Comparison of ENCODE assay signal across 30 cellular contexts in the genomic region with DNA sequence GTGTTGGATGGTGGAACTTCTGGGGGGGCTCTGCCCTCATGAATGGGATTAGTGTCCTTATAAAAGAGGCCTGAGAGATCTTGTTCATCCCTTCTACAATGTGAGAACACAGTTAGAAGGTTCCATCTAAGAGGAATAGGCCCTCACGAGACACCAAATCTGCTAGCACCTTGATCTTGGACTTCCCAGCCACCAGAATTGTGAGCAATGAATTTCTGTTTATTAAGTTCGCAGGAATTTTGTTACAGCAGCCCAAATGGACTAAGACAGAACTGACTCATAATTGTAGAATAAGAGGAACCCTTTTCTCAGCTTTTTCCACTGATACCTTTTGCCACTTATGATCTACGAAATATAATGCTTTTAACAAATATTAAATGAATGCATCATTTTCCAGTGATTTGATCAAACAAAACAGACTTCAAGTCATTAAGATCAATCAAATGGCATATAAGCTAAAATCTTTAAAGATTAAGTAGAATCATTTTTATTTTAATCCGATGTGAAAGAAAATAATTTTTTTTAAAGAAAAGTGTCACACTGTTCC.
"Had no signal": no experiment of that assay in that cellular context is flagged by ENCODE, and none has a peak within 500 bp of the region (broad histone marks: within the 10 kb centered on the region; RNA-seq: fewer than 3 reads in every experiment).

No MANE protein-coding gene starts in this region.

- H3K9ac ChIP-seq: neural progenitor cell, parathyroid adenoma had no signal

- H3K9me3 Mint-ChIP-seq: natural killer cell; nephron; neural progenitor cell; stimulated activated memory B cell treated with anti-CD40 and anti-IgM and Interleukin-4, amounts not matched to agents 10 μg/mL and 1 μg/mL and 100 μg/mL, for 72 hours; stimulated activated naive CD8-positive, alpha-beta T cell treated with anti-CD3 and anti-CD28 coated beads, Interleukin-15, Interleukin-2, amounts not matched to agents 100 ng/mL and 50 ng/mL, for 24 hours had no signal

- H3K27me3 ChIP-seq: neural progenitor cell, ovary, spleen, stomach, thyroid gland, tibial nerve, upper lobe of left lung, vagina had no signal

- DNase-seq: natural killer cell; occipital lobe; ovary; posterior cingulate gyrus; psoas muscle; right cardiac atrium; spleen; stimulated activated CD4-positive, alpha-beta T cell treated with anti-CD3 and anti-CD28 coated beads, Interleukin-12 subunit alpha, Interleukin-12 subunit beta, amount 100 ng/mL, for 4 hours; stimulated activated CD4-positive, alpha-beta T cell treated with anti-CD3 and anti-CD28 coated beads, Interleukin-1b, Interleukin-23, amount 100 ng/mL, for 48 hours; stimulated activated CD4-positive, alpha-beta T cell treated with anti-CD3 and anti-CD28 coated beads, Interleukin-4, amount 100 ng/mL, for 1 hour; stimulated activated CD4-positive, alpha-beta T cell treated with anti-CD3 and anti-CD28 coated beads, Interleukin-4, amount 100 ng/mL, for 4 hours; stimulated activated CD8-positive, alpha-beta memory T cell treated with anti-CD3 and anti-CD28 coated beads, Interleukin-4, amount 100 ng/mL, for 48 hours; stimulated activated naive CD4-positive, alpha-beta T cell treated with Interleukin-2 at 50 U/mL for 16 hours; stomach; thyroid gland; trophoblast cell; upper lobe of left lung had no signal

- ATAC-seq: natural killer cell; psoas muscle; right cardiac atrium; sciatic nerve; stimulated activated memory B cell treated with anti-CD40 and anti-IgM and Interleukin-4, amounts not matched to agents 10 μg/mL and 1 μg/mL and 100 μg/mL, for 72 hours had no signal

- H3K27me3 Mint-ChIP-seq: progenitor cell of endocrine pancreas; stimulated activated memory B cell treated with anti-CD40 and anti-IgM and Interleukin-4, amounts not matched to agents 10 μg/mL and 1 μg/mL and 100 μg/mL, for 72 hours; stimulated activated naive CD8-positive, alpha-beta T cell treated with anti-CD3 and anti-CD28 coated beads, Interleukin-15, Interleukin-2, amounts not matched to agents 100 ng/mL and 50 ng/mL, for 24 hours had no signal

- FAIRE-seq: urothelium cell line had no signal

- H3K36me3 ChIP-seq: ovary had no signal

- H3K4me2 ChIP-seq: neural progenitor cell, smooth muscle cell had no signal

- H3K4me1 Mint-ChIP-seq: natural killer cell; nephron; neural progenitor cell; stimulated activated memory B cell treated with anti-CD40 and anti-IgM and Interleukin-4, amounts not matched to agents 10 μg/mL and 1 μg/mL and 100 μg/mL, for 72 hours had no signal

- H3K4me3 Mint-ChIP-seq: natural killer cell; nephron; neural progenitor cell; stimulated activated memory B cell treated with anti-CD40 and anti-IgM and Interleukin-4, amounts not matched to agents 10 μg/mL and 1 μg/mL and 100 μg/mL, for 72 hours; stimulated activated naive CD8-positive, alpha-beta T cell treated with anti-CD3 and anti-CD28 coated beads, Interleukin-15, Interleukin-2, amounts not matched to agents 100 ng/mL and 50 ng/mL, for 24 hours had no signal

- H3K4me3 ChIP-seq: neural progenitor cell, ovary, psoas muscle, skin epidermis, smooth muscle cell, spleen, stomach, thoracic aorta, thyroid gland, tibial nerve, upper lobe of left lung, vagina had no signal

- H3K27ac ChIP-seq: neural progenitor cell, ovary, parathyroid adenoma, psoas muscle, skin epidermis, spleen, stomach, thoracic aorta, tibial nerve, upper lobe of left lung, vagina had no signal

- H3K27ac Mint-ChIP-seq: nephron; neural progenitor cell; progenitor cell of endocrine pancreas; stimulated activated memory B cell treated with anti-CD40 and anti-IgM and Interleukin-4, amounts not matched to agents 10 μg/mL and 1 μg/mL and 100 μg/mL, for 72 hours; stimulated activated naive CD8-positive, alpha-beta T cell treated with anti-CD3 and anti-CD28 coated beads, Interleukin-15, Interleukin-2, amounts not matched to agents 100 ng/mL and 50 ng/mL, for 24 hours had no signal

- H3K9me3 ChIP-seq: ovary, psoas muscle, spleen, stomach, thoracic aorta, thyroid gland, tibial nerve, upper lobe of left lung, vagina had no signal

- H3K79me2 ChIP-seq: parathyroid adenoma had no signal

- H2AFZ ChIP-seq: neural progenitor cell, parathyroid adenoma had no signal

- H3K4me1 ChIP-seq: neural progenitor cell, spleen, tibial nerve, upper lobe of left lung, vagina had no signal
